In genomic region chr14:105069887-105070759, GRCh38 we compare ENCODE assay signal across 9 cellular contexts. TPM values are rescaled to one million over a fixed set of nuclear protein-coding genes. Genes with fewer than 3 reads are reported as not detected.
DNase-seq lines count a peak whose midpoint lies in the region; ATAC-seq and TF ChIP-seq lines count a peak whose summit lies in the region.
"Had no signal": no experiment of that assay in that cellular context is flagged by ENCODE, and none has a peak within 500 bp of the region (broad histone marks: within the 10 kb centered on the region; RNA-seq: fewer than 3 reads in every experiment).

No MANE protein-coding gene starts in this region.

- peaks cover 3% of the 10 kb centered on the region for H3K36me3 Mint-ChIP-seq in CD8-positive, alpha-beta T cell
- H3K36me3 Mint-ChIP-seq in central memory CD8-positive, alpha-beta T cell (ENCODE audit: insufficient read depth), result peaks cover 22% of the 10 kb centered on the region
- H3K36me3 Mint-ChIP-seq in stimulated activated memory B cell treated with anti-CD40 and anti-IgM and Interleukin-4, amounts not matched to agents 10 μg/mL and 1 μg/mL and 100 μg/mL, for 72 hours, result no peaks in the 10 kb centered on the region
- H3K36me3 Mint-ChIP-seq: brain had no signal

- no peak overlapping the region for H3K4me3 ChIP-seq in CD8-positive, alpha-beta T cell (ENCODE audit: low read depth, low read length)
- H3K4me3 ChIP-seq in H7 (ENCODE audit: insufficient read depth, low read depth, low read length) (no peak overlapping the region), brain microvascular endothelial cell (ENCODE audit: low read depth, low read length) (no peak overlapping the region)

- H3K27me3 Mint-ChIP-seq in CD8-positive, alpha-beta T cell (ENCODE audit: low read depth), result no peaks in the 10 kb centered on the region
- H3K27me3 Mint-ChIP-seq in central memory CD8-positive, alpha-beta T cell, result no peaks in the 10 kb centered on the region
- H3K27me3 Mint-ChIP-seq in stimulated activated memory B cell treated with anti-CD40 and anti-IgM and Interleukin-4, amounts not matched to agents 10 μg/mL and 1 μg/mL and 100 μg/mL, for 72 hours, result no peaks in the 10 kb centered on the region

- H3K9me3 Mint-ChIP-seq in CD8-positive, alpha-beta T cell, result no peaks in the 10 kb centered on the region
- no peaks in the 10 kb centered on the region for H3K9me3 Mint-ChIP-seq in central memory CD8-positive, alpha-beta T cell
- no peaks in the 10 kb centered on the region for H3K9me3 Mint-ChIP-seq in stimulated activated memory B cell treated with anti-CD40 and anti-IgM and Interleukin-4, amounts not matched to agents 10 μg/mL and 1 μg/mL and 100 μg/mL, for 72 hours

- peak in 1 of 7 experiments; percentile 24 for DNase-seq in CD8-positive, alpha-beta T cell
- DNase-seq in central memory CD8-positive, alpha-beta T cell (ENCODE audit: low spot score in 2 of 2), result no peak
- no peak for DNase-seq in H7
- DNase-seq in brain microvascular endothelial cell, result no peak

- CTCF ChIA-PET in CD8-positive, alpha-beta T cell (lab: Charles Lee), result interaction anchor here (1.1 to 6.8 kb wide), 3 partner anchors 12 to 24 kb away, joined by 4 to 105 read pairs (median 4); no protein-coding TSS in a partner anchor

- in situ Hi-C loops in brain microvascular endothelial cell (cut with HindIII; ENCODE audit: low pct_ligation_motif_present, low sequenced_read_pairs), result no loop called here

- H3K27ac Mint-ChIP-seq in CD8-positive, alpha-beta T cell, result peak overlapping the region; percentile 87
- H3K27ac Mint-ChIP-seq in central memory CD8-positive, alpha-beta T cell (ENCODE audit: low read depth), result peak overlapping the region; percentile 100
- peak overlapping the region; percentile 94 for H3K27ac Mint-ChIP-seq in stimulated activated memory B cell treated with anti-CD40 and anti-IgM and Interleukin-4, amounts not matched to agents 10 μg/mL and 1 μg/mL and 100 μg/mL, for 72 hours
- H3K27ac Mint-ChIP-seq: brain had no signal

- intact Hi-C loops in CD8-positive, alpha-beta T cell (cut with DNase I, micrococcal nuclease), result loop anchor here (5.0 to 10.0 kb wide), 2 partner anchors 415 to 417 kb away; partner anchors contain the start of gene CRIP1 (in 2 of the 2)

- no peaks in the 10 kb centered on the region for H3K36me3 ChIP-seq in CD8-positive, alpha-beta T cell (ENCODE audit: insufficient read depth, low read length)
- no peaks in the 10 kb centered on the region for H3K36me3 ChIP-seq in H7 (replicated peaks; ENCODE audit: control insufficient read depth, insufficient read depth, low read length)
- H3K36me3 ChIP-seq in brain microvascular endothelial cell (replicated peaks), result no peaks in the 10 kb centered on the region

- no peak overlapping the region for H3K27ac ChIP-seq in CD8-positive, alpha-beta T cell (ENCODE audit: low read depth, low read length)
- no peak overlapping the region for H3K27ac ChIP-seq in brain microvascular endothelial cell

- no peak for TF ChIP-seq CTCF in CD8-positive, alpha-beta T cell (IDR thresholded peaks at IDR 0.05)
- TF ChIP-seq CTCF in brain microvascular endothelial cell (IDR thresholded peaks at IDR 0.05; ENCODE audit: low read depth, low read length, missing control alignments), result no peak

- peaks cover 55% of the 10 kb centered on the region for H3K4me1 ChIP-seq in CD8-positive, alpha-beta T cell (ENCODE audit: insufficient read depth, low read length)

- ATAC-seq in CD8-positive, alpha-beta T cell, result no peak
- ATAC-seq in GM19455 (IDR thresholded peaks at IDR 0.05; ENCODE audit: unreplicated experiment), result peak; percentile 31
- peak; percentile 25 for ATAC-seq in HG03558 (IDR thresholded peaks at IDR 0.05; ENCODE audit: extremely low read depth, unreplicated experiment)
- no peak for ATAC-seq in central memory CD8-positive, alpha-beta T cell (replicated peaks; ENCODE audit: extremely low read depth, poor library complexity, severe bottlenecking)
- peak; percentile 71 for ATAC-seq in stimulated activated memory B cell treated with anti-CD40 and anti-IgM and Interleukin-4, amounts not matched to agents 10 μg/mL and 1 μg/mL and 100 μg/mL, for 72 hours
- ATAC-seq in GM19324 (IDR thresholded peaks at IDR 0.05; ENCODE audit: low FRiP score, unreplicated experiment), result no peak

- peak overlapping the region; percentile 1 for H3K4me3 Mint-ChIP-seq in CD8-positive, alpha-beta T cell
- peak overlapping the region; percentile 63 for H3K4me3 Mint-ChIP-seq in central memory CD8-positive, alpha-beta T cell
- peak overlapping the region; percentile 67 for H3K4me3 Mint-ChIP-seq in stimulated activated memory B cell treated with anti-CD40 and anti-IgM and Interleukin-4, amounts not matched to agents 10 μg/mL and 1 μg/mL and 100 μg/mL, for 72 hours
- H3K4me3 Mint-ChIP-seq: brain had no signal

- H3K4me1 Mint-ChIP-seq in CD8-positive, alpha-beta T cell (ENCODE audit: low read depth), result peaks cover 64% of the 10 kb centered on the region
- peaks cover 61% of the 10 kb centered on the region for H3K4me1 Mint-ChIP-seq in central memory CD8-positive, alpha-beta T cell
- peaks cover 70% of the 10 kb centered on the region for H3K4me1 Mint-ChIP-seq in stimulated activated memory B cell treated with anti-CD40 and anti-IgM and Interleukin-4, amounts not matched to agents 10 μg/mL and 1 μg/mL and 100 μg/mL, for 72 hours
- H3K4me1 Mint-ChIP-seq: brain had no signal

- no peaks in the 10 kb centered on the region for H3K9me3 ChIP-seq in CD8-positive, alpha-beta T cell (ENCODE audit: low read length)

- POLR2A ChIA-PET in CD8-positive, alpha-beta T cell (lab: Charles Lee), result interaction anchor here (1.2 kb wide), 1 partner anchor 17 kb away, joined by 3 read pairs; no protein-coding TSS in a partner anchor

- H3K27me3 ChIP-seq in CD8-positive, alpha-beta T cell (ENCODE audit: insufficient read depth, low read length), result no peaks in the 10 kb centered on the region
- no peaks in the 10 kb centered on the region for H3K27me3 ChIP-seq in H7 (ENCODE audit: control insufficient read depth, insufficient read depth, low read length)
- no peaks in the 10 kb centered on the region for H3K27me3 ChIP-seq in brain microvascular endothelial cell (replicated peaks)

RNA-seq across cellular contexts. Expression of gene GPR132, which starts 4.9 kb away (rescaled TPM):
- 100 to 1,000 TPM in 1 of 2 experiments, 10 to 100 TPM in 1; 91.8 to 101 TPM for total RNA-seq in CD8-positive, alpha-beta T cell
- not detected in 2 replicates for total RNA-seq in H7 (2014; rRNA removed; shearing (Covaris generic))

RNA-seq across cellular contexts. Expression of gene CDCA4, which starts 49.2 kb away (rescaled TPM):
- total RNA-seq in CD8-positive, alpha-beta T cell, result 10 to 100 TPM; 20.2 to 22.9 TPM
- 99.0 and 111 TPM in 2 replicates for total RNA-seq in H7 (2014; rRNA removed; shearing (Covaris generic))

Comparison
In these comparisons a context has a peak if more than half of its experiments do, and no peak if none do; other contexts are left out.
1. ATAC-seq: peak in GM19455 (single experiment), HG03558 (single experiment) and stimulated activated memory B cell treated with anti-CD40 and anti-IgM and Interleukin-4, amounts not matched to agents 10 μg/mL and 1 μg/mL and 100 μg/mL, for 72 hours (single experiment); none in CD8-positive, alpha-beta T cell (single experiment), central memory CD8-positive, alpha-beta T cell (single experiment) and GM19324 (single experiment).
2. H3K4me3 Mint-ChIP-seq: peak in every context shown above with its lines; median percentile 67 in stimulated activated memory B cell treated with anti-CD40 and anti-IgM and Interleukin-4, amounts not matched to agents 10 μg/mL and 1 μg/mL and 100 μg/mL, for 72 hours; 63 in central memory CD8-positive, alpha-beta T cell; 1 in CD8-positive, alpha-beta T cell.
3. RNA of gene GPR132, which starts 4.9 kb away (total RNA-seq): 91.8 to 101 TPM in CD8-positive, alpha-beta T cell; not detected in H7; every median in the first group is over 10 times any median in the second.
4. Peak in every context shown above with its lines, with median percentiles within 50 percentile points of each other: H3K27ac Mint-ChIP-seq.